In the genomic region with DNA sequence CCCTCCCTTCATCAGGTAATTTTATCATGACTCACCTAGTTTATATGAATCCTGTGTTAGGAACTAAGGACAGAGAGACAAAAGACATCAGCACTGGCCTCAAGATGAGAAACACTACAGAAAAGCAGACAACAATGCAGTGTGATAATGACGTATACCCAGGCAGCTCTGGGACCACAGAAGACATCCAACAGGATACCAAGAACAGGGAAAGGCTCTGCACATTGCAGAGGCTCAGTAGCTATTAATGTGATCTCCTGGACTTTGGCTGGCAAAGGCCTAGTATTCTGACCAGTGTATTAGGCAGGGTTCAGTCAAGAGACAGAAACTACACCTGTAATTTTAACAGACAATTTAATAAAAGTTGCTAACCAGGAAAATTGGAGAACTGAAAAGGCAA, we compare ENCODE assay signal across 18 cellular contexts. TPM values are rescaled to one million over a fixed set of nuclear protein-coding genes. Genes with fewer than 3 reads are reported as not detected.
A peak's percentile ranks its signal among the peaks of the same experiment; 100 is the strongest.
DNase-seq lines count a peak whose midpoint lies in the region; ATAC-seq, FAIRE-seq and TF ChIP-seq lines count a peak whose summit lies in the region.
"Had no signal": no experiment of that assay in that cellular context is flagged by ENCODE, and none has a peak within 500 bp of the region (broad histone marks: within the 10 kb centered on the region; RNA-seq: fewer than 3 reads in every experiment).

No MANE protein-coding gene starts in this region.

- H3K27ac ChIP-seq in small intestine (ENCODE audit: low read depth in 1 of 2, low read length in 1 of 2): peak overlapping the region in 1 of 2 donors; percentile 19
- no peak overlapping the region for H3K27ac ChIP-seq in CD8-positive, alpha-beta T cell (ENCODE audit: low read depth, low read length)
- H3K27ac ChIP-seq in gastroesophageal sphincter: peak overlapping the region in 2 of 4 donors; percentile 10 to 22
- H3K27ac ChIP-seq: transverse colon had no signal

- H3K4me1 ChIP-seq in small intestine (ENCODE audit: control insufficient read depth in 2 of 2, insufficient read depth in 1 of 2, low read depth in 1 of 2, low read length in 1 of 2) (peaks cover 6 to 18% of the 10 kb centered on the region in 2 donors), gastroesophageal sphincter (peaks cover 0 to 90% (median 12%) of the 10 kb centered on the region in 3 donors)
- H3K4me1 ChIP-seq in CD8-positive, alpha-beta T cell (ENCODE audit: insufficient read depth, low read length): peaks cover 42% of the 10 kb centered on the region

- no peaks in the 10 kb centered on the region for H3K9me3 Mint-ChIP-seq in activated naive CD4-positive, alpha-beta T cell treated with anti-CD3 and anti-CD28 coated beads, Interleukin-2, amount 50 U/mL, for 24 hours
- H3K9me3 Mint-ChIP-seq in activated naive CD4-positive, alpha-beta T cell treated with anti-CD3 and anti-CD28 coated beads, Interleukin-2, amount 50 U/mL, for 72 hours: peaks cover 0 to 4% of the 10 kb centered on the region in 2 donors
- H3K9me3 Mint-ChIP-seq in activated naive CD8-positive, alpha-beta T cell treated with anti-CD3 and anti-CD28 coated beads for 36 hours: no peaks in the 10 kb centered on the region
- H3K9me3 Mint-ChIP-seq in CD8-positive, alpha-beta T cell: no peaks in the 10 kb centered on the region
- H3K9me3 Mint-ChIP-seq: activated T-cell treated with anti-CD3 and anti-CD28 coated beads, Interleukin-2, amount 50 U/mL, for 4 hours; naive B cell had no signal

- no peak for FAIRE-seq in small intestine (lab: Jason Lieb, UNC)
- FAIRE-seq: A204.1 had no signal

- H3K36me3 Mint-ChIP-seq in activated naive CD4-positive, alpha-beta T cell treated with anti-CD3 and anti-CD28 coated beads, Interleukin-2, amount 50 U/mL, for 24 hours: peaks cover 7% of the 10 kb centered on the region
- peaks cover 0 to 6% of the 10 kb centered on the region in 2 donors for H3K36me3 Mint-ChIP-seq in activated naive CD4-positive, alpha-beta T cell treated with anti-CD3 and anti-CD28 coated beads, Interleukin-2, amount 50 U/mL, for 72 hours
- peaks cover 12% of the 10 kb centered on the region for H3K36me3 Mint-ChIP-seq in activated naive CD8-positive, alpha-beta T cell treated with anti-CD3 and anti-CD28 coated beads for 36 hours
- no peaks in the 10 kb centered on the region for H3K36me3 Mint-ChIP-seq in CD8-positive, alpha-beta T cell
- H3K36me3 Mint-ChIP-seq: naive B cell had no signal

- H3K36me3 ChIP-seq in small intestine (ENCODE audit: control insufficient read depth in 2 of 2, insufficient read depth in 2 of 2, low read length in 2 of 2): no peaks in the 10 kb centered on the region
- H3K36me3 ChIP-seq in CD8-positive, alpha-beta T cell (ENCODE audit: insufficient read depth, low read length): no peaks in the 10 kb centered on the region
- no peaks in the 10 kb centered on the region for H3K36me3 ChIP-seq in gastroesophageal sphincter
- H3K36me3 ChIP-seq: left lung, transverse colon had no signal

- no peak for TF ChIP-seq CTCF in CD8-positive, alpha-beta T cell (IDR thresholded peaks at IDR 0.05)
- no peak for TF ChIP-seq CTCF in gastroesophageal sphincter (IDR thresholded peaks at IDR 0.05)

- DNase-seq in activated naive CD4-positive, alpha-beta T cell treated with anti-CD3 and anti-CD28 coated beads, Interleukin-2, amount 50 U/mL, for 72 hours (ENCODE audit: low spot score in 2 of 2): no peak
- DNase-seq in activated naive CD8-positive, alpha-beta T cell treated with anti-CD3 and anti-CD28 coated beads for 36 hours: no peak
- no peak for DNase-seq in left lobe of liver (ENCODE audit: low spot score)
- DNase-seq in small intestine: peak; percentile 60
- DNase-seq in CD8-positive, alpha-beta T cell: no peak
- no peak for DNase-seq in D341Med (ENCODE audit: low spot score)
- DNase-seq: activated CD4-positive, alpha-beta T cell treated with anti-CD3 and anti-CD28 coated beads, Interleukin-2, amount 50 U/mL, for 1 hour; activated T-cell treated with anti-CD3 and anti-CD28 coated beads, Interleukin-2, amount 50 U/mL, for 4 hours; effector CD4-positive, alpha-beta T cell; left lung; naive B cell; NCI-H1105 treated with DMSO at 0.1 percent for 48 hours; NCI-H2171 treated with DMSO at 0.1 percent for 48 hours; stimulated activated naive CD4-positive, alpha-beta T cell treated with Interleukin-2 at 50 U/mL for 16 hours; transverse colon had no signal

- intact Hi-C loops in CD8-positive, alpha-beta T cell (cut with DNase I, micrococcal nuclease): loop anchor here in 1 of 2 experiments (5.0 kb wide), 1 partner anchor 37 kb away; no protein-coding TSS in a partner anchor

- peak overlapping the region; percentile 53 for H3K27ac Mint-ChIP-seq in activated naive CD4-positive, alpha-beta T cell treated with anti-CD3 and anti-CD28 coated beads, Interleukin-2, amount 50 U/mL, for 24 hours
- peak overlapping the region in 1 of 2 donors; percentile 69 for H3K27ac Mint-ChIP-seq in activated naive CD4-positive, alpha-beta T cell treated with anti-CD3 and anti-CD28 coated beads, Interleukin-2, amount 50 U/mL, for 72 hours
- peak overlapping the region; percentile 60 for H3K27ac Mint-ChIP-seq in activated naive CD8-positive, alpha-beta T cell treated with anti-CD3 and anti-CD28 coated beads for 36 hours
- H3K27ac Mint-ChIP-seq in CD8-positive, alpha-beta T cell: no peak overlapping the region

- ATAC-seq in activated naive CD4-positive, alpha-beta T cell treated with anti-CD3 and anti-CD28 coated beads, Interleukin-2, amount 50 U/mL, for 72 hours: no peak
- ATAC-seq in left lobe of liver: peak; percentile 74
- ATAC-seq in CD8-positive, alpha-beta T cell: no peak
- no peak for ATAC-seq in gastroesophageal sphincter
- ATAC-seq: activated T-cell treated with anti-CD3 and anti-CD28 coated beads, Interleukin-2, amount 50 U/mL, for 4 hours; left lung had no signal

- WGBS in small intestine, 3 donors: 27 to 52% (median 51%) methylated on average over 1 of the region's 1 CpG
- 38% methylated on average over 1 of the region's 1 CpG; no CpG with 5 or more reads in 1 of the 2 donors for WGBS in gastroesophageal sphincter (ENCODE audit: low coverage in 1 of 2), 2 donors

- H3K4me1 Mint-ChIP-seq in activated naive CD4-positive, alpha-beta T cell treated with anti-CD3 and anti-CD28 coated beads, Interleukin-2, amount 50 U/mL, for 24 hours: peaks cover 84% of the 10 kb centered on the region
- H3K4me1 Mint-ChIP-seq in activated naive CD8-positive, alpha-beta T cell treated with anti-CD3 and anti-CD28 coated beads for 36 hours: peaks cover 58% of the 10 kb centered on the region
- H3K4me1 Mint-ChIP-seq in CD8-positive, alpha-beta T cell (ENCODE audit: low read depth): peaks cover 73% of the 10 kb centered on the region

- TF ChIP-seq EP300 in gastroesophageal sphincter (IDR thresholded peaks at IDR 0.05): no peak

- H3K27me3 Mint-ChIP-seq in activated naive CD4-positive, alpha-beta T cell treated with anti-CD3 and anti-CD28 coated beads, Interleukin-2, amount 50 U/mL, for 24 hours: no peaks in the 10 kb centered on the region
- H3K27me3 Mint-ChIP-seq in activated naive CD8-positive, alpha-beta T cell treated with anti-CD3 and anti-CD28 coated beads for 36 hours: no peaks in the 10 kb centered on the region
- H3K27me3 Mint-ChIP-seq in CD8-positive, alpha-beta T cell (ENCODE audit: low read depth): no peaks in the 10 kb centered on the region
- H3K27me3 Mint-ChIP-seq: naive B cell had no signal

- H3K4me3 Mint-ChIP-seq in activated naive CD4-positive, alpha-beta T cell treated with anti-CD3 and anti-CD28 coated beads, Interleukin-2, amount 50 U/mL, for 24 hours: peak overlapping the region; percentile 41
- H3K4me3 Mint-ChIP-seq in activated naive CD8-positive, alpha-beta T cell treated with anti-CD3 and anti-CD28 coated beads for 36 hours: no peak overlapping the region
- H3K4me3 Mint-ChIP-seq in CD8-positive, alpha-beta T cell: no peak overlapping the region
- H3K4me3 Mint-ChIP-seq: activated T-cell treated with anti-CD3 and anti-CD28 coated beads, Interleukin-2, amount 50 U/mL, for 4 hours had no signal

- no peak for TF ChIP-seq POLR2A in gastroesophageal sphincter (IDR thresholded peaks at IDR 0.05)

- POLR2A ChIA-PET in CD8-positive, alpha-beta T cell (lab: Charles Lee): interaction anchor here (1.3 kb wide), 2 partner anchors 14 to 39 kb away, joined by 3 read pairs; no protein-coding TSS in a partner anchor

- H3K9me3 ChIP-seq in small intestine (ENCODE audit: control insufficient read depth, low read depth): no peaks in the 10 kb centered on the region
- no peaks in the 10 kb centered on the region for H3K9me3 ChIP-seq in CD8-positive, alpha-beta T cell (ENCODE audit: low read length)
- H3K9me3 ChIP-seq in gastroesophageal sphincter: no peaks in the 10 kb centered on the region
- H3K9me3 ChIP-seq: left lung, transverse colon had no signal

- H3K4me3 ChIP-seq in small intestine (ENCODE audit: low read depth in 1 of 2, low read length in 2 of 2) (no peak overlapping the region), gastroesophageal sphincter (no peak overlapping the region)
- no peak overlapping the region for H3K4me3 ChIP-seq in CD8-positive, alpha-beta T cell (ENCODE audit: low read depth, low read length)
- H3K4me3 ChIP-seq: left lung, transverse colon had no signal

- H3K27me3 ChIP-seq in small intestine (ENCODE audit: control insufficient read depth in 2 of 2, insufficient read depth in 2 of 2, low read length in 2 of 2) (no peaks in the 10 kb centered on the region), gastroesophageal sphincter (no peaks in the 10 kb centered on the region)
- no peaks in the 10 kb centered on the region for H3K27me3 ChIP-seq in CD8-positive, alpha-beta T cell (ENCODE audit: insufficient read depth, low read length)
- H3K27me3 ChIP-seq: left lung, transverse colon had no signal

- CTCF ChIA-PET in CD8-positive, alpha-beta T cell (lab: Charles Lee): interaction anchor here (0.9 to 2.2 kb wide), 4 partner anchors 9 to 40 kb away, joined by 3 to 7 read pairs (median 3); partner anchors contain the start of gene CDK17

RNA-seq across cellular contexts. Expression of gene CDK17, which starts 39.7 kb away (rescaled TPM):
- total RNA-seq in activated naive CD4-positive, alpha-beta T cell treated with anti-CD3 and anti-CD28 coated beads, Interleukin-2, amount 50 U/mL, for 72 hours: 10 to 100 TPM; 43.5 to 51.0 TPM
- total RNA-seq in activated naive CD8-positive, alpha-beta T cell treated with anti-CD3 and anti-CD28 coated beads for 36 hours: 10 to 100 TPM; 30.1 to 31.7 TPM
- total RNA-seq in left lobe of liver (8.2 TPM), gastroesophageal sphincter (10 to 100 TPM; 54.4 to 77.9 (median 62.9) TPM)
- polyA plus RNA-seq in small intestine: 1 to 10 TPM; 7.6 to 8.5 (median 8.3) TPM
- total RNA-seq in CD8-positive, alpha-beta T cell: 100 to 1,000 TPM; 150 to 160 TPM
